ENCODE assay signal across 8 cellular contexts in genomic region chr1:27773732-27774445, GRCh38. TPM values are rescaled to one million over a fixed set of nuclear protein-coding genes. Genes with fewer than 3 reads are reported as not detected.
DNase-seq lines count a peak whose midpoint lies in the region; ATAC-seq and TF ChIP-seq lines count a peak whose summit lies in the region.

No MANE protein-coding gene starts in this region.

- peak overlapping the region; percentile 92 for H3K4me2 ChIP-seq in KMS-11

- H3K27ac Mint-ChIP-seq in activated naive CD8-positive, alpha-beta T cell = peak overlapping the region; percentile 90

- peak overlapping the region; percentile 65 for H2AFZ ChIP-seq in KMS-11 (ENCODE audit: low read depth)

- no peaks in the 10 kb centered on the region for H3K27me3 ChIP-seq in KMS-11 (ENCODE audit: insufficient read depth, low read depth)

- H3K27me3 Mint-ChIP-seq in activated naive CD8-positive, alpha-beta T cell = no peaks in the 10 kb centered on the region

- no peaks in the 10 kb centered on the region for H3K9me3 Mint-ChIP-seq in activated naive CD8-positive, alpha-beta T cell (ENCODE audit: low read depth)

- peak; percentile 7 for ATAC-seq in left ventricle myocardium superior

- no peaks in the 10 kb centered on the region for H4K20me1 ChIP-seq in KMS-11 (ENCODE audit: insufficient read depth)

- peaks cover 4% of the 10 kb centered on the region for H3K36me3 Mint-ChIP-seq in activated naive CD8-positive, alpha-beta T cell

- DNase-seq in activated CD4-positive, alpha-beta T cell treated with anti-CD3 and anti-CD28 coated beads, Interleukin-2, amount 50 U/mL, for 24 hours (ENCODE audit: low read depth in 1 of 2, low spot score in 1 of 2) = peak; percentile 4 to 14
- DNase-seq in activated CD4-positive, alpha-beta T cell treated with anti-CD3 and anti-CD28 coated beads, Interleukin-2, amount 50 U/mL, for 4 hours = no peak
- DNase-seq in left ventricle myocardium superior (no peak), retina (peak; percentile 2), occipital lobe (lab: John Stamatoyannopoulos, UW) (no peak)
- DNase-seq in stimulated activated CD4-positive, alpha-beta T cell treated with anti-CD3 and anti-CD28 coated beads, Interleukin-4, amount 100 ng/mL, for 24 hours = no peak

- no peak for TF ChIP-seq CTCF in KMS-11 (conservative IDR thresholded peaks at IDR 0.05; ENCODE audit: low read depth, low read length)

- H3K4me3 Mint-ChIP-seq in activated naive CD8-positive, alpha-beta T cell = peak overlapping the region; percentile 95

- peaks cover 31% of the 10 kb centered on the region for H3K4me1 Mint-ChIP-seq in activated naive CD8-positive, alpha-beta T cell (ENCODE audit: low read depth)

- peak overlapping the region; percentile 67 for H3K9ac ChIP-seq in KMS-11

- peaks cover 28% of the 10 kb centered on the region; the same call in 1 of the 2 replicates for H3K79me2 ChIP-seq in KMS-11 (ENCODE audit: insufficient read depth, low read depth)

- peak overlapping the region; percentile 36; the same call in 1 of the 2 replicates for H3K27ac ChIP-seq in KMS-11

- intact Hi-C loops in left ventricle myocardium superior (cut with micrococcal nuclease) = no loop called here

- peak overlapping the region; percentile 72 for H3K4me3 ChIP-seq in KMS-11 (IDR thresholded peaks at IDR 0.05; ENCODE audit: insufficient read depth, low read depth, low read length)

- no peaks in the 10 kb centered on the region for H3K36me3 ChIP-seq in KMS-11 (ENCODE audit: insufficient read depth)

- H3K4me1 ChIP-seq in KMS-11 (ENCODE audit: low read depth, poor library complexity, severe bottlenecking) = peaks cover 16% of the 10 kb centered on the region

RNA-seq across cellular contexts. Expression of gene STX12, which starts 0.9 kb away (rescaled TPM):
- 23.7 TPM for total RNA-seq in left ventricle myocardium superior
- 165 TPM for total RNA-seq in occipital lobe

RNA-seq across cellular contexts. Expression of gene FAM76A, which starts 48.1 kb away (rescaled TPM):
- 12.3 TPM for total RNA-seq in left ventricle myocardium superior
- 18.2 TPM for total RNA-seq in occipital lobe

RNA-seq across cellular contexts. Expression of gene PPP1R8, which starts 56.7 kb away (rescaled TPM):
- 25.8 TPM for total RNA-seq in left ventricle myocardium superior
- 51.9 TPM for total RNA-seq in occipital lobe

Comparison
In these comparisons a context has a peak if more than half of its experiments do, and no peak if none do; other contexts are left out.
1. DNase-seq: peak in activated CD4-positive, alpha-beta T cell treated with anti-CD3 and anti-CD28 coated beads, Interleukin-2, amount 50 U/mL, for 24 hours (2 of 2) and retina (single experiment); none in activated CD4-positive, alpha-beta T cell treated with anti-CD3 and anti-CD28 coated beads, Interleukin-2, amount 50 U/mL, for 4 hours (0 of 2), left ventricle myocardium superior (single experiment), stimulated activated CD4-positive, alpha-beta T cell treated with anti-CD3 and anti-CD28 coated beads, Interleukin-4, amount 100 ng/mL, for 24 hours (single experiment) and occipital lobe (single experiment).